In genomic region chr20:22920898-22921297, GRCh38 we compare ENCODE assay signal across 19 cellular contexts.
DNase-seq lines count a peak whose midpoint lies in the region; ATAC-seq, FAIRE-seq and TF ChIP-seq lines count a peak whose summit lies in the region.
"Had no signal": no experiment of that assay in that cellular context is flagged by ENCODE, and none has a peak within 500 bp of the region (broad histone marks: within the 10 kb centered on the region; RNA-seq: fewer than 3 reads in every experiment).

No MANE protein-coding gene starts in this region.

- H3K9ac ChIP-seq in smooth muscle cell (ENCODE audit: low read depth), result peak overlapping the region; percentile 74

- DNase-seq in GM12892 (ENCODE audit: insufficient read length) (no peak), PC-9 (peak in 1 of 2 experiments; percentile 50), smooth muscle cell (lab: John Stamatoyannopoulos, UW; ENCODE audit: unreplicated experiment) (no peak), aorta (no peak), lower lobe of right lung (no peak), NCI-H128 (lab: John Stamatoyannopoulos, UW; ENCODE audit: unreplicated experiment) (no peak)
- DNase-seq: BE2C; DND-41; NCI-H1105 treated with DMSO at 0.1 percent for 48 hours; NCI-H187; NCI-H345; NCI-H526; NK-92 treated with Interleukin-12 subunit alpha and Interleukin-12 subunit beta, amount 100 ng/mL, for 24 hours had no signal

- BruUV-seq in PC-9 (replicated peaks; lab: Mats Ljungman, UMichigan), result no TSS peak

- CTCF ChIA-PET in PC-9 (lab: Charles Lee), result no interaction called here

- no peaks in the 10 kb centered on the region for H3K9me3 Mint-ChIP-seq in dendritic cell treated with granulocyte-macrophage colony-stimulating factor and Interleukin-4, amounts not matched to agents 40 ng/mL and 50 ng/mL, for 4 days
- H3K9me3 Mint-ChIP-seq: GM23338 had no signal

- peak overlapping the region; percentile 48 for H3K4me2 ChIP-seq in PC-9
- H3K4me2 ChIP-seq in smooth muscle cell, result peak overlapping the region; percentile 46
- H3K4me2 ChIP-seq: GM23338 had no signal

- peaks cover 90% of the 10 kb centered on the region for H3K27me3 Mint-ChIP-seq in dendritic cell treated with granulocyte-macrophage colony-stimulating factor and Interleukin-4, amounts not matched to agents 40 ng/mL and 50 ng/mL, for 4 days

- no peak overlapping the region for H3K4me3 Mint-ChIP-seq in dendritic cell treated with granulocyte-macrophage colony-stimulating factor and Interleukin-4, amounts not matched to agents 40 ng/mL and 50 ng/mL, for 4 days
- H3K4me3 Mint-ChIP-seq: GM23338 had no signal

- no peaks in the 10 kb centered on the region for H3K36me3 Mint-ChIP-seq in dendritic cell treated with granulocyte-macrophage colony-stimulating factor and Interleukin-4, amounts not matched to agents 40 ng/mL and 50 ng/mL, for 4 days (ENCODE audit: low read depth)

- H4K20me1 ChIP-seq in PC-9 (ENCODE audit: insufficient read depth) (no peaks in the 10 kb centered on the region), smooth muscle cell (ENCODE audit: low read depth) (no peaks in the 10 kb centered on the region)

- H3K27ac ChIP-seq in PC-9 (no peak overlapping the region), smooth muscle cell (ENCODE audit: low read depth) (peak overlapping the region; percentile 91), aorta (ENCODE audit: low read depth in 1 of 2, low read length in 2 of 2) (no peak overlapping the region), lower lobe of right lung (no peak overlapping the region)

- H3F3A ChIP-seq in PC-9 (ENCODE audit: insufficient read depth, low read depth) (no peaks in the 10 kb centered on the region), smooth muscle cell (ENCODE audit: low read depth) (peaks cover 6% of the 10 kb centered on the region)

- no peaks in the 10 kb centered on the region for H3K9me3 ChIP-seq in PC-9 (ENCODE audit: insufficient read depth, low read depth)
- H3K9me3 ChIP-seq in smooth muscle cell (replicated peaks; ENCODE audit: low read depth), result no peaks in the 10 kb centered on the region
- no peaks in the 10 kb centered on the region for H3K9me3 ChIP-seq in aorta (ENCODE audit: control insufficient read depth, low read length)
- H3K9me3 ChIP-seq in lower lobe of right lung, result no peaks in the 10 kb centered on the region
- H3K9me3 ChIP-seq: BE2C had no signal

- no peaks in the 10 kb centered on the region for H3K79me2 ChIP-seq in PC-9 (ENCODE audit: low read depth)
- no peaks in the 10 kb centered on the region for H3K79me2 ChIP-seq in smooth muscle cell (ENCODE audit: low read depth)

- POLR2A ChIA-PET in PC-9 (lab: Charles Lee; ENCODE audit: unreplicated experiment), result no interaction called here

- H3K27me3 ChIP-seq in PC-9 (ENCODE audit: insufficient read depth, low read depth), result peaks cover 47% of the 10 kb centered on the region
- no peaks in the 10 kb centered on the region for H3K27me3 ChIP-seq in smooth muscle cell (ENCODE audit: low read depth)
- H3K27me3 ChIP-seq in aorta (ENCODE audit: control insufficient read depth in 1 of 2, insufficient read depth in 2 of 2, low read length in 1 of 2), result no peaks in the 10 kb centered on the region
- no peaks in the 10 kb centered on the region for H3K27me3 ChIP-seq in lower lobe of right lung (ENCODE audit: low read depth)
- H3K27me3 ChIP-seq: BE2C had no signal

- FAIRE-seq in GM12892 (lab: Jason Lieb, UNC), result peak; percentile 40
- FAIRE-seq: G401.6, GM18507 had no signal

- H2AFZ ChIP-seq in PC-9 (no peak overlapping the region), smooth muscle cell (ENCODE audit: low read depth) (no peak overlapping the region)
- H2AFZ ChIP-seq: GM23338 had no signal

- H3K4me3 ChIP-seq in PC-9, result no peak overlapping the region
- no peak overlapping the region for H3K4me3 ChIP-seq in smooth muscle cell
- H3K4me3 ChIP-seq in aorta (ENCODE audit: low read length in 2 of 2), result no peak overlapping the region
- no peak overlapping the region for H3K4me3 ChIP-seq in lower lobe of right lung
- H3K4me3 ChIP-seq: GM23338 had no signal

- ATAC-seq in aorta (ENCODE audit: low FRiP score) (no peak), lower lobe of right lung (no peak), HG02798 (IDR thresholded peaks at IDR 0.05; ENCODE audit: poor library complexity, unreplicated experiment) (no peak)
- ATAC-seq: GM23338, HCT116 had no signal

- no peaks in the 10 kb centered on the region for H3K36me3 ChIP-seq in PC-9 (ENCODE audit: low read depth)
- H3K36me3 ChIP-seq in smooth muscle cell (ENCODE audit: low read depth), result no peaks in the 10 kb centered on the region
- no peaks in the 10 kb centered on the region for H3K36me3 ChIP-seq in aorta (ENCODE audit: control insufficient read depth in 1 of 2, insufficient read depth in 2 of 2, low read length in 1 of 2)
- H3K36me3 ChIP-seq in lower lobe of right lung, result no peaks in the 10 kb centered on the region
- H3K36me3 ChIP-seq: BE2C had no signal

- H3K9me2 ChIP-seq in PC-9 (ENCODE audit: insufficient read depth), result no peaks in the 10 kb centered on the region

- WGBS in smooth muscle cell (ENCODE audit: low lambda C conversion rate), result 51% methylated on average over 5 of the region's 5 CpGs
- WGBS in aorta, 2 donors, result 82 to 84% methylated on average over 5 of the region's 5 CpGs

- H3K4me1 ChIP-seq in PC-9 (replicated peaks; ENCODE audit: insufficient read depth) (peaks cover 37% of the 10 kb centered on the region), smooth muscle cell (ENCODE audit: low read depth) (no peaks in the 10 kb centered on the region), aorta (ENCODE audit: control insufficient read depth in 1 of 2, insufficient read depth in 2 of 2, low read length in 2 of 2) (no peaks in the 10 kb centered on the region), lower lobe of right lung (no peaks in the 10 kb centered on the region)
- H3K4me1 ChIP-seq: BE2C had no signal

- peak overlapping the region; percentile 38 for H3K27ac Mint-ChIP-seq in dendritic cell treated with granulocyte-macrophage colony-stimulating factor and Interleukin-4, amounts not matched to agents 40 ng/mL and 50 ng/mL, for 4 days
- H3K27ac Mint-ChIP-seq: GM23338 had no signal

- TF ChIP-seq CTCF in PC-9 (conservative IDR thresholded peaks at IDR 0.05) (no peak), smooth muscle cell (IDR thresholded peaks at IDR 0.05; ENCODE audit: borderline replicate concordance, insufficient read depth, poor library complexity, severe bottlenecking) (no peak), lower lobe of right lung (IDR thresholded peaks at IDR 0.05) (no peak)

- no peak for TF ChIP-seq POLR2A in GM12892 (IDR thresholded peaks at IDR 0.05; ENCODE audit: low read depth, low read length)

- intact Hi-C loops in PC-9 (cut with micrococcal nuclease; ENCODE audit: unreplicated experiment), result loop anchor here (5.0 kb wide), 2 partner anchors 129 to 204 kb away; no protein-coding TSS in a partner anchor
- intact Hi-C loops in dendritic cell treated with granulocyte-macrophage colony-stimulating factor and Interleukin-4, amounts not matched to agents 40 ng/mL and 50 ng/mL, for 4 days (cut with micrococcal nuclease), result no loop called here
- intact Hi-C loops in aorta (cut with DNase I), result no loop called here
- intact Hi-C loops in lower lobe of right lung (cut with DNase I), result no loop called here

- H3K4me1 Mint-ChIP-seq in dendritic cell treated with granulocyte-macrophage colony-stimulating factor and Interleukin-4, amounts not matched to agents 40 ng/mL and 50 ng/mL, for 4 days (ENCODE audit: low read depth), result peaks cover 28% of the 10 kb centered on the region
- H3K4me1 Mint-ChIP-seq: GM23338 had no signal
